ENCODE assay signal across 14 cellular contexts in genomic region chr3:58793052-58793451, GRCh38.
"Had no signal": no experiment of that assay in that cellular context is flagged by ENCODE, and none has a peak within 500 bp of the region (broad histone marks: within the 10 kb centered on the region; RNA-seq: fewer than 3 reads in every experiment).

No MANE protein-coding gene starts in this region.

- H3K9me3 ChIP-seq: esophagus muscularis mucosa, heart left ventricle, pancreas, right atrium auricular region had no signal

- ATAC-seq: activated CD4-positive, CD25-positive, alpha-beta regulatory T cell treated with anti-CD3 and anti-CD28 coated beads, Interleukin-2, amount 50 U/mL, for 24 hours; heart left ventricle; pancreas had no signal

- FAIRE-seq: bronchial epithelial cell, keratinocyte, pancreas had no signal

- H3K4me3 ChIP-seq: dorsolateral prefrontal cortex, esophagus muscularis mucosa, heart left ventricle, neural progenitor cell, pancreas, right atrium auricular region, smooth muscle cell had no signal

- H3K9ac ChIP-seq: neural progenitor cell had no signal

- H3K4me2 ChIP-seq: neural progenitor cell, smooth muscle cell had no signal

- H3K4me1 ChIP-seq: esophagus muscularis mucosa, heart left ventricle, neural progenitor cell, pancreas, right atrium auricular region had no signal

- H2AFZ ChIP-seq: neural progenitor cell had no signal

- H3K27me3 ChIP-seq: dorsolateral prefrontal cortex, esophagus muscularis mucosa, heart left ventricle, neural progenitor cell, pancreas, right atrium auricular region had no signal

- H3K36me3 ChIP-seq: esophagus muscularis mucosa, heart left ventricle, neural progenitor cell, pancreas, right atrium auricular region had no signal

- DNase-seq: activated CD4-positive, alpha-beta T cell treated with anti-CD3 and anti-CD28 coated beads, Interleukin-2, amount 50 U/mL, for 48 hours; activated gamma-delta T cell; activated T-cell treated with anti-CD3 and anti-CD28 coated beads, Interleukin-2, amount 50 U/mL, for 48 hours; dorsolateral prefrontal cortex; foreskin melanocyte; heart left ventricle; pancreas had no signal

- H3K27ac ChIP-seq: dorsolateral prefrontal cortex, esophagus muscularis mucosa, heart left ventricle, neural progenitor cell, pancreas, right atrium auricular region had no signal
